Comparison of ENCODE assay signal across 16 cellular contexts in the genomic region with DNA sequence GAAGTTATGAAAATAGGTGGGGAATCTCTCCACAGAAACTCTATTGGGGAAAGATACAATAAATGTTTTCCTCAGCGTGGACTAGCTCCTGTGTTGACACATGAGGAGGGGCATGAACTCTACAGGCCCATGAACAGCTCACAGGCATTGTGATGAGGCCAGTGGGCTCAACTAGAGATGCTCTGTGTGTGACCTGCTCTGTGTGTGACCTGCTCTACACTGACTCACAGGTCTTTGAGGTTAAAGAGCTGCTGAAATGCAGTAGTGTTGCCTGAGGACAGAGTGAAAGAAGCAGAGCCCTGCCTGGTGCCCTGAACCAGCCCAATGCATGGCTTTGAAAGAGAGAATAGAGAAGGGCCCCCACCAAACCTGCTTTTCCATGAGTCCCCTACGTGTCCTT.
DNase-seq lines count a peak whose midpoint lies in the region; ATAC-seq, FAIRE-seq and TF ChIP-seq lines count a peak whose summit lies in the region.
"Had no signal": no experiment of that assay in that cellular context is flagged by ENCODE, and none has a peak within 500 bp of the region (broad histone marks: within the 10 kb centered on the region; RNA-seq: fewer than 3 reads in every experiment).

No MANE protein-coding gene starts in this region.

- H3K4me1 ChIP-seq in BLaER1: peaks cover 42% of the 10 kb centered on the region
- H3K4me1 ChIP-seq in endodermal cell (ENCODE audit: control insufficient read depth, insufficient read depth, low read length): no peaks in the 10 kb centered on the region
- no peaks in the 10 kb centered on the region for H3K4me1 ChIP-seq in CD8-positive, alpha-beta T cell (ENCODE audit: insufficient read depth, low read length)
- peaks cover 0 to 15% (median 0%) of the 10 kb centered on the region in 4 donors for H3K4me1 ChIP-seq in tibial nerve

- DNase-seq in HTR-8/SVneo (ENCODE audit: insufficient read length, low spot score) (no peak), endodermal cell (peak; percentile 18), osteocyte (ENCODE audit: extremely low spot score, unreplicated experiment) (peak; percentile 32), tibial nerve (ENCODE audit: low spot score in 2 of 2) (no peak)
- no peak for DNase-seq in CD8-positive, alpha-beta T cell
- no peak for DNase-seq in stimulated activated CD4-positive, alpha-beta T cell treated with anti-CD3 and anti-CD28 coated beads, Interleukin-2, amount 100 ng/mL, for 48 hours
- DNase-seq: Calu3, DMS79, GF-D8, NCI-H1930, NCI-H2171, NCI-H774, Right ventricle myocardium superior had no signal

- H3K27ac Mint-ChIP-seq in endodermal cell (no peak overlapping the region), osteocyte (ENCODE audit: unreplicated experiment) (no peak overlapping the region)
- H3K27ac Mint-ChIP-seq in CD8-positive, alpha-beta T cell: no peak overlapping the region
- H3K27ac Mint-ChIP-seq: CD14-positive monocyte had no signal

- H3K4me2 ChIP-seq in BLaER1: peak overlapping the region; percentile 72

- peak overlapping the region; percentile 62 for H3K27ac ChIP-seq in BLaER1
- no peak overlapping the region for H3K27ac ChIP-seq in endodermal cell (ENCODE audit: low read depth, low read length)
- no peak overlapping the region for H3K27ac ChIP-seq in CD8-positive, alpha-beta T cell (ENCODE audit: low read depth, low read length)
- H3K27ac ChIP-seq in tibial nerve: no peak overlapping the region

- H3K9me3 Mint-ChIP-seq in endodermal cell (no peaks in the 10 kb centered on the region), osteocyte (ENCODE audit: unreplicated experiment) (peaks cover 11% of the 10 kb centered on the region)
- peaks cover 4% of the 10 kb centered on the region for H3K9me3 Mint-ChIP-seq in CD8-positive, alpha-beta T cell

- H3K36me3 ChIP-seq in BLaER1: no peaks in the 10 kb centered on the region
- H3K36me3 ChIP-seq in endodermal cell (ENCODE audit: control insufficient read depth, insufficient read depth, low read length): no peaks in the 10 kb centered on the region
- H3K36me3 ChIP-seq in CD8-positive, alpha-beta T cell (ENCODE audit: insufficient read depth, low read length): no peaks in the 10 kb centered on the region
- H3K36me3 ChIP-seq in tibial nerve: no peaks in the 10 kb centered on the region

- WGBS in endodermal cell (ENCODE audit: insufficient coverage in 1 of 2, insufficient read length in 1 of 2), 2 experiments: 91 to 94% methylated on average over 2 of the region's 2 CpGs
- WGBS in tibial nerve, 2 donors: 51 to 83% methylated on average over 2 of the region's 2 CpGs

- no peak for TF ChIP-seq POLR2A in tibial nerve (IDR thresholded peaks at IDR 0.05)

- intact Hi-C loops in CD8-positive, alpha-beta T cell (cut with DNase I, micrococcal nuclease): no loop called here

- peaks cover 2% of the 10 kb centered on the region for H3K27me3 Mint-ChIP-seq in endodermal cell (ENCODE audit: insufficient read depth)
- no peaks in the 10 kb centered on the region for H3K27me3 Mint-ChIP-seq in osteocyte (ENCODE audit: unreplicated experiment)
- no peaks in the 10 kb centered on the region for H3K27me3 Mint-ChIP-seq in CD8-positive, alpha-beta T cell (ENCODE audit: low read depth)

- H3K27me3 ChIP-seq in BLaER1 (no peaks in the 10 kb centered on the region), endodermal cell (ENCODE audit: control insufficient read depth, insufficient read depth, low read length, poor library complexity, severe bottlenecking) (no peaks in the 10 kb centered on the region), tibial nerve (no peaks in the 10 kb centered on the region)
- no peaks in the 10 kb centered on the region for H3K27me3 ChIP-seq in CD8-positive, alpha-beta T cell (ENCODE audit: insufficient read depth, low read length)

- no peak for TF ChIP-seq CTCF in endodermal cell (conservative IDR thresholded peaks at IDR 0.05)
- TF ChIP-seq CTCF in osteocyte (IDR thresholded peaks at IDR 0.05): no peak
- TF ChIP-seq CTCF in CD8-positive, alpha-beta T cell (IDR thresholded peaks at IDR 0.05): no peak
- no peak for TF ChIP-seq CTCF in tibial nerve (IDR thresholded peaks at IDR 0.05)

- H3K36me3 Mint-ChIP-seq in endodermal cell (ENCODE audit: low read depth) (no peaks in the 10 kb centered on the region), osteocyte (ENCODE audit: unreplicated experiment) (peaks cover 2% of the 10 kb centered on the region)
- no peaks in the 10 kb centered on the region for H3K36me3 Mint-ChIP-seq in CD8-positive, alpha-beta T cell
- H3K36me3 Mint-ChIP-seq: CD14-positive monocyte had no signal

- H3K4me1 Mint-ChIP-seq in endodermal cell: no peaks in the 10 kb centered on the region
- peaks cover 34% of the 10 kb centered on the region for H3K4me1 Mint-ChIP-seq in osteocyte (ENCODE audit: unreplicated experiment)
- no peaks in the 10 kb centered on the region for H3K4me1 Mint-ChIP-seq in CD8-positive, alpha-beta T cell (ENCODE audit: low read depth)
- H3K4me1 Mint-ChIP-seq: CD14-positive monocyte had no signal

- H3K4me3 ChIP-seq in BLaER1: no peak overlapping the region
- H3K4me3 ChIP-seq in endodermal cell (ENCODE audit: low read length): no peak overlapping the region
- no peak overlapping the region for H3K4me3 ChIP-seq in CD8-positive, alpha-beta T cell (ENCODE audit: low read depth, low read length)
- H3K4me3 ChIP-seq in tibial nerve: no peak overlapping the region

- POLR2A ChIA-PET in CD8-positive, alpha-beta T cell (lab: Charles Lee): no interaction called here

- peak; percentile 69 for FAIRE-seq in HTR-8/SVneo (lab: Jason Lieb, UNC)

- H3K4me3 Mint-ChIP-seq in endodermal cell (no peak overlapping the region), osteocyte (ENCODE audit: unreplicated experiment) (no peak overlapping the region)
- no peak overlapping the region for H3K4me3 Mint-ChIP-seq in CD8-positive, alpha-beta T cell
- H3K4me3 Mint-ChIP-seq: CD14-positive monocyte had no signal

- H4K20me1 ChIP-seq in BLaER1: no peaks in the 10 kb centered on the region

- TF ChIP-seq EP300 in tibial nerve (IDR thresholded peaks at IDR 0.05): no peak

- H3K9ac ChIP-seq in BLaER1 (no peak overlapping the region), endodermal cell (ENCODE audit: extremely low read depth, low read length, poor library complexity, severe bottlenecking) (no peak overlapping the region)

- CTCF ChIA-PET in CD8-positive, alpha-beta T cell (lab: Charles Lee): interaction anchor here (1.2 kb wide), 1 partner anchor 21 kb away, joined by 4 read pairs; no protein-coding TSS in a partner anchor

- no peak for ATAC-seq in CD8-positive, alpha-beta T cell
- ATAC-seq in HG03159 (IDR thresholded peaks at IDR 0.05; ENCODE audit: unreplicated experiment): no peak

- H3K9me3 ChIP-seq in BLaER1 (no peaks in the 10 kb centered on the region), endodermal cell (ENCODE audit: control insufficient read depth, low read length) (no peaks in the 10 kb centered on the region), tibial nerve (peaks cover 0 to 15% (median 0%) of the 10 kb centered on the region in 4 donors)
- no peaks in the 10 kb centered on the region for H3K9me3 ChIP-seq in CD8-positive, alpha-beta T cell (ENCODE audit: low read length)

Comparison
In these comparisons a context has a peak if more than half of its experiments do, and no peak if none do; other contexts are left out.
1. DNase-seq: peak in endodermal cell (single experiment) and osteocyte (single experiment); none in HTR-8/SVneo (single experiment), CD8-positive, alpha-beta T cell (0 of 7), tibial nerve (0 of 2) and stimulated activated CD4-positive, alpha-beta T cell treated with anti-CD3 and anti-CD28 coated beads, Interleukin-2, amount 100 ng/mL, for 48 hours (0 of 2).